Comparison of ENCODE assay signal across 1 cellular context in the genomic region with DNA sequence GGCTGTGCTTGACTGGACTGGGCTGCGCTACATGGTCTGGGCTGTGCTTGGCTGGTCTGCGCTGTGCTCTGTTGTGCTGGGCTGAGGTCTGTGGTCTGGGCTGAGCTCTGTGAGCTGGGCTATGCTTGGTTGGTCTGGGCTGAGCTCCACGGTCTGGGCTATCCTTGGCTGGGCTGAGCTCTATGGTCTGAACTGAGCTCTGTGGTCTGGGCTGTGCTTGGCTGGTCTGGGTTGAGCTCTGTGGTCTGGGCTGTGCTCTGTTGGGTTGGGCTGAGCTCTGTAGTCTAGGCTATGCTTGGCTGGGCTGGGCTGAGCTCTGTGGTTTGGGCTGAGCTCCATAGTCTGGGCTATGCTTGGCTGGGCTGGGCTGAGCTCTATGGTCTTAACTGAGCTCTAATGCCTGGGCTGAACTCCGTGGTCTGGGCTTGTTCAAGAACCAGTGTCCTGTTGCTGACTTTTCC.
TF ChIP-seq lines count a peak whose summit lies in the region.

No MANE protein-coding gene starts in this region.

TF ChIP-seq in GM23338, 12 proteins besides CTCF, POLR2A, EP300 and RAD21 (continued from another document):
- TF ChIP-seq REST (IDR thresholded peaks at IDR 0.05; ENCODE audit: unreplicated experiment) (no peak), ETS1 (IDR thresholded peaks at IDR 0.05) (no peak), NANOG (IDR thresholded peaks at IDR 0.05; ENCODE audit: borderline replicate concordance) (no peak), STAT1 (IDR thresholded peaks at IDR 0.05; ENCODE audit: unreplicated experiment) (no peak), POLR2AphosphoS5 (IDR thresholded peaks at IDR 0.05; ENCODE audit: low read depth) (no peak), EZH2phosphoT487 (IDR thresholded peaks at IDR 0.05; ENCODE audit: unreplicated experiment) (no peak), CREB1 (CRISPR knock-in tag; IDR thresholded peaks at IDR 0.05; ENCODE audit: low read depth) (no peak)
